In genomic region chr3:49469876-49470713, GRCh38 we compare ENCODE assay signal across 7 cellular contexts. TPM values are rescaled to one million over a fixed set of nuclear protein-coding genes. Genes with fewer than 3 reads are reported as not detected.
DNase-seq lines count a peak whose midpoint lies in the region; ATAC-seq and TF ChIP-seq lines count a peak whose summit lies in the region.

Gene DAG1 (plus strand): TSS chr3:49470267. CDS start chr3:49510535, 40,268 bp downstream.

- peak within 1 kb of the TSS; percentile 86 for H3K4me2 ChIP-seq in hepatocyte

- H3K4me3 ChIP-seq in hepatocyte, result peak within 1 kb of the TSS; percentile 75

- DNase-seq in NCI-H2081 treated with DMSO at 0.1 percent for 48 hours (lab: John Stamatoyannopoulos, UW), result peak; percentile 69
- peak; percentile 96 for DNase-seq in T1000 (lab: John Stamatoyannopoulos, UW)
- peak; percentile 99 for DNase-seq in astrocyte of the hippocampus (ENCODE audit: low read depth, low spot score)
- peak; percentile 99 for DNase-seq in hepatocyte (ENCODE audit: low spot score)
- peak; percentile 96 for DNase-seq in retina

- under 1% methylated on average over 72 of the region's 109 CpGs for WGBS in hepatocyte (ENCODE audit: low lambda C conversion rate, missing lambda C conversion rate)

- H2AFZ ChIP-seq in hepatocyte, result peak within 1 kb of the TSS; percentile 66

- peak; percentile 83 for ATAC-seq in GM18517 (IDR thresholded peaks at IDR 0.05; ENCODE audit: unreplicated experiment)
- peak; percentile 70 for ATAC-seq in HG03039 (IDR thresholded peaks at IDR 0.05; ENCODE audit: unreplicated experiment)

- peaks cover 41% of the 10 kb centered on the region for H3K79me2 ChIP-seq in hepatocyte

- H3K27me3 ChIP-seq in hepatocyte, result no peaks in the 10 kb centered on the region

- H3K36me3 ChIP-seq in hepatocyte (replicated peaks; ENCODE audit: insufficient read depth, low read depth), result no peaks in the 10 kb centered on the region

- H3K27ac ChIP-seq in hepatocyte, result peak within 1 kb of the TSS; percentile 98

- H3K4me1 ChIP-seq in hepatocyte (ENCODE audit: insufficient read depth), result peaks cover 31% of the 10 kb centered on the region

- no peaks in the 10 kb centered on the region for H3K9me3 ChIP-seq in hepatocyte (ENCODE audit: low read depth)

- H4K20me1 ChIP-seq in hepatocyte (ENCODE audit: insufficient read depth, poor library complexity, severe bottlenecking), result peaks cover 7% of the 10 kb centered on the region

- TF ChIP-seq CTCF in hepatocyte (IDR thresholded peaks at IDR 0.05; ENCODE audit: poor library complexity), result no peak

- no peaks in the 10 kb centered on the region for H3K9me2 ChIP-seq in hepatocyte (replicated peaks; ENCODE audit: insufficient read depth)

RNA-seq across cellular contexts. Expression of gene DAG1, which starts in this region (rescaled TPM):
- total RNA-seq in hepatocyte, result 59.9 and 63.7 TPM in 2 replicates
- polyA plus RNA-seq in hepatocyte, result 44.6 and 50.3 TPM in 2 replicates

Comparison
In these comparisons a context has a peak if more than half of its experiments do, and no peak if none do; other contexts are left out.
1. Peak in every context shown above with its lines: DNase-seq, ATAC-seq, H3K4me3 ChIP-seq and H3K27ac ChIP-seq.